8 cellular contexts compared by ENCODE assay signal in genomic region chr18:31684279-31685096, GRCh38. TPM values are rescaled to one million over a fixed set of nuclear protein-coding genes. Genes with fewer than 3 reads are reported as not detected.
DNase-seq lines count a peak whose midpoint lies in the region; ATAC-seq, FAIRE-seq and TF ChIP-seq lines count a peak whose summit lies in the region.

B4GALT6 (minus strand) TSS chr18:31684581; CDS start chr18:31684426, 155 bp downstream.

- ATAC-seq in HG03175 (IDR thresholded peaks at IDR 0.05; ENCODE audit: unreplicated experiment) (peak; percentile 34), PC-3 (peak; percentile 30)

- H3K27me3 ChIP-seq in CD8-positive, alpha-beta memory T cell (ENCODE audit: insufficient read depth, low read length, poor library complexity, severe bottlenecking): peaks cover 12% of the 10 kb centered on the region
- H3K27me3 ChIP-seq in PC-3 (ENCODE audit: low read length): no peaks in the 10 kb centered on the region
- no peaks in the 10 kb centered on the region for H3K27me3 ChIP-seq in iPS DF 6.9 (ENCODE audit: control insufficient read depth, insufficient read depth, low read length)

- FAIRE-seq in GM19239 (lab: Jason Lieb, UNC): no peak

- peak within 1 kb of the TSS; percentile 73 for H2AFZ ChIP-seq in PC-3 (ENCODE audit: low read length)

- H3K27ac ChIP-seq in CD8-positive, alpha-beta memory T cell (ENCODE audit: low read depth, low read length): no peak within 1 kb of the TSS
- H3K27ac ChIP-seq in PC-3 (ENCODE audit: low read length) (no peak within 1 kb of the TSS), iPS DF 6.9 (ENCODE audit: low read length) (no peak within 1 kb of the TSS)

- TF ChIP-seq CTCF in PC-3 (conservative IDR thresholded peaks at IDR 0.05; ENCODE audit: low read depth, low read length) (no peak), astrocyte of the spinal cord (IDR thresholded peaks at IDR 0.05; ENCODE audit: low read depth, low read length) (no peak)

- no CpG with 5 or more reads among the region's 86 CpGs for WGBS in iPS DF 6.9 (ENCODE audit: insufficient coverage, insufficient read length)

- H3K4me2 ChIP-seq in PC-3 (ENCODE audit: low read length): peak within 1 kb of the TSS; percentile 83

- H3K36me3 ChIP-seq in CD8-positive, alpha-beta memory T cell (ENCODE audit: insufficient read depth, low read length): no peaks in the 10 kb centered on the region
- H3K36me3 ChIP-seq in PC-3 (ENCODE audit: low read depth, low read length): no peaks in the 10 kb centered on the region
- H3K36me3 ChIP-seq in iPS DF 6.9 (ENCODE audit: control insufficient read depth, insufficient read depth, low read length): no peaks in the 10 kb centered on the region

- in situ Hi-C loops in astrocyte of the spinal cord (cut with HindIII; ENCODE audit: low sequenced_read_pairs): no loop called here

- peaks cover 0 to 5% (median 0%) of the 10 kb centered on the region in 5 donors for H3K9me3 Mint-ChIP-seq in CD8-positive, alpha-beta memory T cell

- no peaks in the 10 kb centered on the region for H3K4me1 ChIP-seq in CD8-positive, alpha-beta memory T cell (ENCODE audit: insufficient read depth, low read length)
- H3K4me1 ChIP-seq in PC-3 (ENCODE audit: insufficient read depth, low read length) (peaks cover 37% of the 10 kb centered on the region), iPS DF 6.9 (ENCODE audit: control insufficient read depth, insufficient read depth, low read length) (peaks cover 8% of the 10 kb centered on the region)

- H4K20me1 ChIP-seq in PC-3 (ENCODE audit: low read length): no peaks in the 10 kb centered on the region

- CTCF ChIA-PET in CD8-positive, alpha-beta memory T cell (lab: Charles Lee): no interaction called here
- CTCF ChIA-PET in PC-3 (lab: Charles Lee): no interaction called here

- H3K27me3 Mint-ChIP-seq in CD8-positive, alpha-beta memory T cell: peaks cover 22 to 69% of the 10 kb centered on the region in 2 donors

- H3K9ac ChIP-seq in PC-3 (ENCODE audit: low read length): peak within 1 kb of the TSS; percentile 20; the same call in 1 of the 2 replicates

- H3K36me3 Mint-ChIP-seq in CD8-positive, alpha-beta memory T cell: no peaks in the 10 kb centered on the region

- H3K4me1 Mint-ChIP-seq in CD8-positive, alpha-beta memory T cell: peaks cover 13 to 20% (median 19%) of the 10 kb centered on the region in 3 donors

- intact Hi-C loops in PC-3 (cut with micrococcal nuclease): loop anchor here (5.0 kb wide), 1 partner anchor 37 kb away; no protein-coding TSS in a partner anchor

- H3K9me2 ChIP-seq in PC-3 (replicated peaks; ENCODE audit: low read length): no peaks in the 10 kb centered on the region

- H3K9me3 ChIP-seq in CD8-positive, alpha-beta memory T cell (ENCODE audit: low read length): no peaks in the 10 kb centered on the region
- H3K9me3 ChIP-seq in PC-3 (ENCODE audit: low read length) (no peaks in the 10 kb centered on the region), iPS DF 6.9 (ENCODE audit: control insufficient read depth, insufficient read depth, low read length) (no peaks in the 10 kb centered on the region)

- H3K79me2 ChIP-seq in PC-3 (ENCODE audit: low read length): no peaks in the 10 kb centered on the region

- H3K27ac Mint-ChIP-seq in CD8-positive, alpha-beta memory T cell: peak within 1 kb of the TSS in 5 of 8 donors; percentile 16 to 80 (median 55)

- POLR2A ChIA-PET in CD8-positive, alpha-beta memory T cell (lab: Charles Lee): no interaction called here
- POLR2A ChIA-PET in PC-3 (lab: Charles Lee; ENCODE audit: unreplicated experiment): no interaction called here

- H3F3A ChIP-seq in PC-3 (ENCODE audit: low read length, unreplicated experiment): no peaks in the 10 kb centered on the region

- peak in 2 of 5 donors; percentile 2 to 47 for DNase-seq in CD8-positive, alpha-beta memory T cell
- DNase-seq in GM19239 (ENCODE audit: insufficient read length, low spot score): peak; percentile 58
- peak; percentile 11 for DNase-seq in PC-3
- peak; percentile 43 for DNase-seq in astrocyte of the spinal cord (ENCODE audit: low read depth, low spot score)
- peak; percentile 25 for DNase-seq in iPS DF 6.9 (ENCODE audit: low read depth, low spot score)
- no peak for DNase-seq in skeletal muscle cell (ENCODE audit: low read depth)
- no peak for DNase-seq in HPDE6-E6E7 (ENCODE audit: extremely low spot score)

- peak within 1 kb of the TSS; percentile 73 to 92 (median 87) for H3K4me3 Mint-ChIP-seq in CD8-positive, alpha-beta memory T cell

- BruUV-seq in PC-3 (replicated peaks; lab: Mats Ljungman, UMichigan): no TSS peak

- H3K4me3 ChIP-seq in CD8-positive, alpha-beta memory T cell (ENCODE audit: low read length): no peak within 1 kb of the TSS
- H3K4me3 ChIP-seq in PC-3 (ENCODE audit: low read length) (peak within 1 kb of the TSS; percentile 77), astrocyte of the spinal cord (ENCODE audit: low read depth, low read length) (peak within 1 kb of the TSS; percentile 71), iPS DF 6.9 (ENCODE audit: low read length) (peak within 1 kb of the TSS; percentile 72; the same call in 1 of the 2 replicates), skeletal muscle cell (ENCODE audit: low read depth, low read length) (peak within 1 kb of the TSS; percentile 67)

RNA-seq across cellular contexts. Expression of gene B4GALT6, which starts in this region (rescaled TPM):
- 1 to 10 TPM; 3.4 to 5.1 TPM for total RNA-seq in CD8-positive, alpha-beta memory T cell
- 0.18 TPM for polyA plus RNA-seq in CD8-positive, alpha-beta memory T cell
- total RNA-seq in PC-3 (2014; rRNA removed): 1.4 and 2.4 TPM in 2 replicates

Comparison
In these comparisons a context has a peak if more than half of its experiments do, and no peak if none do; other contexts are left out.
1. DNase-seq: peak in GM19239 (single experiment), PC-3 (single experiment), astrocyte of the spinal cord (single experiment) and iPS DF 6.9 (single experiment); none in skeletal muscle cell (single experiment) and HPDE6-E6E7 (single experiment).